8 cellular contexts compared by ENCODE assay signal in the genomic region with DNA sequence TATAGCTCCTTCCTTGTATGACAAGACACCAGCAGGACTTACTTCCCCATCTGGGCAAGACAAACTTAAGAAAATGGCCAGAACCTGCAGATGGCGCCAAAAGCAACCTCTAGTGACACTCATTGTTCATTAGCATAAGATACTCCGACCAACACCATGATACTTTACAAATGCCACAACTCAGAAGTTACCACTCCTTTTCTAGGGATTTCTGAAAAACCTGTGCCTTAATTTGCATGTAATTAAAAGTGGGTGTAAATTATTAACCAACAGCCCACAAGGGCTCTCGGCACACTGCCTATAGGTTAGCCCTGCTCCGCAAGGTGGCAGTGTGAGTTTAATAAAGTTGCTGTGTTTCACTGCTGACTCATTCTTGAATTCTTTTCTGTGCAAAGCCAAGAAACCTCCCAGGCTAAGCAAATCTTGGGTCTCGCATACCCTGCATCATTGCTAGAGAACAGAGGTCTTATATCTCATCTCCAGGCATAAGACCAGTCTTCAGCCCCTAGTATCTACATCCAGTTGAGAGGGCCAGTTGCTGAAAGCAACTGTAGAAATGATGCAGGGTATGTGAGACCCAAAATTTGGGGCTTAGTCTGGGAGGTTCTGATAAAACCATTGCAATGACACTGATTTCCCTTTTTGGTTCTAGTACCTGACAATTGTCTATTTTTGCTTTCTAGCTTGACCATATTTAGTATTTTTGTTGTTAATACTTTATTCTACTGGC.
DNase-seq lines count a peak whose midpoint lies in the region; ATAC-seq lines count a peak whose summit lies in the region.

No MANE protein-coding gene starts in this region.

- ATAC-seq in GM21360 (IDR thresholded peaks at IDR 0.05; ENCODE audit: unreplicated experiment) (peak; percentile 93), HG03571 (IDR thresholded peaks at IDR 0.05; ENCODE audit: unreplicated experiment) (peak; percentile 95), left ventricle myocardium superior (peak; percentile 50)

- intact Hi-C loops in left ventricle myocardium superior (cut with micrococcal nuclease) = no loop called here

- peak; percentile 63 for DNase-seq in EH (ENCODE audit: low read depth)
- DNase-seq in SHP77 (lab: John Stamatoyannopoulos, UW) = peak; percentile 8 to 22
- DNase-seq in activated gamma-delta T cell treated with anti-CD3 and anti-CD28 coated beads, Interleukin-2, amount 50 U/mL, for 16 hours (ENCODE audit: low read depth) = peak; percentile 46
- DNase-seq in left ventricle myocardium superior = peak; percentile 44
- peak; percentile 24 to 61 for DNase-seq in stimulated activated CD4-positive, alpha-beta T cell treated with anti-CD3 and anti-CD28 coated beads, Interleukin-12 subunit alpha, Interleukin-12 subunit beta, amount 100 ng/mL, for 24 hours (ENCODE audit: low read depth in 2 of 2)
- DNase-seq in NCI-H510A treated with DMSO at 0.1 percent for 48 hours (lab: John Stamatoyannopoulos, UW) = no peak
